36 cellular contexts compared by ENCODE assay signal in the genomic region with DNA sequence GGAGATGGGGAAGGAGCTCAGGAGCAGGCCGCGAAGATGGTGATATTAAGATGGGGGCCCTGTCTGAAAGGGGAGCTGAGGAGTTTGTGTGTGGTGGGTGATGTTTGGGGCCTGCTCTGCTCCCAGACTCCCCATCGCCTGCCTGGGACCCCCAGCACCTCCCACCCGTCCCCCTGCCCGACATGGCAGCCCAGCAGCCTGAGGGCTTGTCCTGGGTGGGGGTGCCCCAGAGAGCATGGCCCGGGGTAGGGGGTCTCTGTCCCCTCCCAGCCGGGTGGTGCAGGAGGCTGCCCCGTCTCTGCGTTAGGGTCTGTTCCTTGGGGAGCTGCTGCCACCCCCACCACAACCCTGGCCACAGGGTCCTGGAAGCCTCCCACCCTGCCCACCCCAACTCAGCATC. TPM values are rescaled to one million over a fixed set of nuclear protein-coding genes. Genes with fewer than 3 reads are reported as not detected.
"Had no signal": no experiment of that assay in that cellular context is flagged by ENCODE, and none has a peak within 500 bp of the region (broad histone marks: within the 10 kb centered on the region; RNA-seq: fewer than 3 reads in every experiment).

No MANE protein-coding gene starts in this region.

- H3K27me3 ChIP-seq: pancreas, right lobe of liver, thyroid gland, upper lobe of left lung, vagina had no signal

- H3K4me1 Mint-ChIP-seq: natural killer cell; stimulated activated effector memory CD8-positive, alpha-beta T cell treated with anti-CD3 and anti-CD28 coated beads, Interleukin-12 subunit alpha, Interleukin-12 subunit beta, amount 100 ng/mL, for 72 hours; stimulated activated naive B cell treated with anti-CD40 and anti-IgM and Interleukin-4, amounts not matched to agents 10 μg/mL and 1 μg/mL and 100 μg/mL, for 72 hours had no signal

- H3K9me3 Mint-ChIP-seq: naive thymus-derived CD4-positive, alpha-beta T cell; natural killer cell; nephron; neural progenitor cell; stimulated activated effector memory CD8-positive, alpha-beta T cell treated with anti-CD3 and anti-CD28 coated beads, Interleukin-12 subunit alpha, Interleukin-12 subunit beta, amount 100 ng/mL, for 72 hours; stimulated activated naive B cell treated with anti-CD40 and anti-IgM and Interleukin-4, amounts not matched to agents 10 μg/mL and 1 μg/mL and 100 μg/mL, for 72 hours; stimulated activated naive CD8-positive, alpha-beta T cell treated with anti-CD3 and anti-CD28 coated beads, Interleukin-15, Interleukin-2, amounts not matched to agents 100 ng/mL and 50 ng/mL, for 24 hours had no signal

- H2AFZ ChIP-seq: neural progenitor cell had no signal

- H3K27ac ChIP-seq: neural progenitor cell, neutrophil, pancreas, prostate gland, right lobe of liver, sigmoid colon, skin epidermis, spleen, stomach, thoracic aorta, thyroid gland, upper lobe of left lung, vagina had no signal

- H3K4me2 ChIP-seq: neural progenitor cell, smooth muscle cell had no signal

- H3K4me3 Mint-ChIP-seq: naive thymus-derived CD4-positive, alpha-beta T cell; natural killer cell; neural progenitor cell; stimulated activated effector memory CD8-positive, alpha-beta T cell treated with anti-CD3 and anti-CD28 coated beads, Interleukin-12 subunit alpha, Interleukin-12 subunit beta, amount 100 ng/mL, for 72 hours; stimulated activated naive B cell treated with anti-CD40 and anti-IgM and Interleukin-4, amounts not matched to agents 10 μg/mL and 1 μg/mL and 100 μg/mL, for 72 hours; stimulated activated naive CD8-positive, alpha-beta T cell treated with anti-CD3 and anti-CD28 coated beads, Interleukin-15, Interleukin-2, amounts not matched to agents 100 ng/mL and 50 ng/mL, for 24 hours had no signal

- H3K9me3 ChIP-seq: neutrophil, pancreas, prostate gland, right lobe of liver, sigmoid colon, spleen, stomach, thoracic aorta, thyroid gland, tibial nerve, upper lobe of left lung, vagina had no signal

- H3K4me1 ChIP-seq: pancreas, prostate gland, right lobe of liver had no signal

- H3K36me3 ChIP-seq: neural progenitor cell, neutrophil, pancreas, prostate gland, right lobe of liver, sigmoid colon, spleen, stomach, thoracic aorta, thyroid gland, upper lobe of left lung, vagina had no signal

- H3K27me3 Mint-ChIP-seq: naive thymus-derived CD4-positive, alpha-beta T cell; stimulated activated naive CD8-positive, alpha-beta T cell treated with anti-CD3 and anti-CD28 coated beads, Interleukin-15, Interleukin-2, amounts not matched to agents 100 ng/mL and 50 ng/mL, for 24 hours had no signal

- DNase-seq: naive thymus-derived CD4-positive, alpha-beta T cell; natural killer cell; nucleus accumbens; right cardiac atrium; right lobe of liver; sigmoid colon; spleen; stimulated activated CD4-positive, alpha-beta T cell treated with anti-CD3 and anti-CD28 coated beads, Interleukin-12 subunit alpha, Interleukin-12 subunit beta, amount 100 ng/mL, for 4 hours; stimulated activated CD4-positive, alpha-beta T cell treated with anti-CD3 and anti-CD28 coated beads, Interleukin-1b, Interleukin-23, amount 100 ng/mL, for 48 hours; stimulated activated CD4-positive, alpha-beta T cell treated with anti-CD3 and anti-CD28 coated beads, Interleukin-2, amount 100 ng/mL, for 48 hours; stimulated activated CD4-positive, alpha-beta T cell treated with anti-CD3 and anti-CD28 coated beads, Interleukin-4, amount 100 ng/mL, for 24 hours; stimulated activated naive B cell treated with anti-CD40 and anti-IgM and Interleukin-4, amounts not matched to agents 10 μg/mL and 1 μg/mL and 100 μg/mL, for 72 hours; stimulated activated naive CD4-positive, alpha-beta T cell treated with Interleukin-2 at 50 U/mL for 16 hours; stomach; thyroid gland; trophoblast cell had no signal

- H3K9ac ChIP-seq: neural progenitor cell had no signal

- ATAC-seq: naive thymus-derived CD4-positive, alpha-beta T cell; natural killer cell; pancreas; right cardiac atrium; right lobe of liver; stimulated activated effector memory CD8-positive, alpha-beta T cell treated with anti-CD3 and anti-CD28 coated beads, Interleukin-12 subunit alpha, Interleukin-12 subunit beta, amount 100 ng/mL, for 72 hours; stimulated activated naive B cell treated with anti-CD40 and anti-IgM and Interleukin-4, amounts not matched to agents 10 μg/mL and 1 μg/mL and 100 μg/mL, for 72 hours had no signal

- H3K4me3 ChIP-seq: neural progenitor cell, pancreas, prostate gland, right lobe of liver, sigmoid colon, skin epidermis, smooth muscle cell, spleen, stomach, thoracic aorta, thyroid gland, tibial nerve, upper lobe of left lung, vagina had no signal

- H3K27ac Mint-ChIP-seq: naive thymus-derived CD4-positive, alpha-beta T cell; natural killer cell; nephron; neural progenitor cell; stimulated activated effector memory CD8-positive, alpha-beta T cell treated with anti-CD3 and anti-CD28 coated beads, Interleukin-12 subunit alpha, Interleukin-12 subunit beta, amount 100 ng/mL, for 72 hours; stimulated activated naive B cell treated with anti-CD40 and anti-IgM and Interleukin-4, amounts not matched to agents 10 μg/mL and 1 μg/mL and 100 μg/mL, for 72 hours; stimulated activated naive CD8-positive, alpha-beta T cell treated with anti-CD3 and anti-CD28 coated beads, Interleukin-15, Interleukin-2, amounts not matched to agents 100 ng/mL and 50 ng/mL, for 24 hours had no signal

RNA-seq across cellular contexts. Expression of gene CDH15, which starts 5.2 kb away (rescaled TPM):
- total RNA-seq: naive thymus-derived CD4-positive, alpha-beta T cell; omental fat pad; renal cortical epithelial cell; sigmoid colon; stomach; subcutaneous adipose tissue; thyroid gland; ureter; vagina had no signal
- polyA plus RNA-seq: naive thymus-derived CD4-positive, alpha-beta T cell; neural cell had no signal

RNA-seq across cellular contexts. Expression of gene SLC22A31, which starts 23.6 kb away (rescaled TPM):
- total RNA-seq: omental fat pad, osteocyte, renal cortical epithelial cell, sigmoid colon, smooth muscle cell, subcutaneous adipose tissue, temporal lobe, vagina had no signal
- polyA plus RNA-seq: neural cell had no signal
